ENCODE assay signal across 8 cellular contexts in genomic region chr1:247171875-247172563, GRCh38. TPM values are rescaled to one million over a fixed set of nuclear protein-coding genes. Genes with fewer than 3 reads are reported as not detected.
DNase-seq lines count a peak whose midpoint lies in the region; ATAC-seq, FAIRE-seq and TF ChIP-seq lines count a peak whose summit lies in the region.
"Not testable (repeated sequence)": the region's sequence is repeated elsewhere in the genome, so short reads cannot be mapped to it uniquely, and the experiment has no call there.

ZNF124 (minus strand) TSS chr1:247172020; CDS start chr1:247171877, 143 bp downstream.

- not testable (repeated sequence) for DNase-seq in HTR-8/SVneo (ENCODE audit: insufficient read length, low spot score); SK-MEL-5 (ENCODE audit: low read depth, low spot score); left ventricle myocardium superior; posterior vena cava (ENCODE audit: low spot score)

- H3K4me1 ChIP-seq in BLaER1 treated with 17β-estradiol and CSF1 and Interleukin-3, amounts not matched to agents 10 nM and 100 nM: peaks cover 25 to 61% (median 30%) of the 10 kb centered on the region in 10 experiments

- peaks cover 17 to 36% (median 33%) of the 10 kb centered on the region in 11 experiments for H3K36me3 ChIP-seq in BLaER1 treated with 17β-estradiol and CSF1 and Interleukin-3, amounts not matched to agents 10 nM and 100 nM

- ATAC-seq in GM19324 (IDR thresholded peaks at IDR 0.05; ENCODE audit: low FRiP score, unreplicated experiment): peak; percentile 99
- ATAC-seq in HG02798 (IDR thresholded peaks at IDR 0.05; ENCODE audit: poor library complexity, unreplicated experiment): peak; percentile 99
- peak; percentile 100 for ATAC-seq in left ventricle myocardium superior

- H3K4me3 ChIP-seq in BLaER1 treated with 17β-estradiol and CSF1 and Interleukin-3, amounts not matched to agents 10 nM and 100 nM: peak within 1 kb of the TSS in 3 of 10 experiments; percentile 15 to 36 (median 33); a peak in 5 of 20 replicates

- TF ChIP-seq CTCF in brain (conservative IDR thresholded peaks at IDR 0.05): not testable (repeated sequence)

- H3K27ac Mint-ChIP-seq in brain: not testable (repeated sequence)

- H4K20me1 ChIP-seq in BLaER1 treated with 17β-estradiol and CSF1 and Interleukin-3, amounts not matched to agents 10 nM and 100 nM: peaks cover 3 to 36% (median 23%) of the 10 kb centered on the region in 11 experiments; a peak in 19 of 22 replicates

- FAIRE-seq in HTR-8/SVneo (lab: Jason Lieb, UNC): peak; percentile 77

- H3K27ac ChIP-seq in BLaER1 treated with 17β-estradiol and CSF1 and Interleukin-3, amounts not matched to agents 10 nM and 100 nM: peak within 1 kb of the TSS in 10 of 11 experiments; percentile 8 to 89 (median 66); a peak in 18 of 22 replicates

- not testable (repeated sequence) for H3K27me3 Mint-ChIP-seq in brain

- peaks cover 23 to 51% (median 33%) of the 10 kb centered on the region in 11 experiments for H3K9me3 ChIP-seq in BLaER1 treated with 17β-estradiol and CSF1 and Interleukin-3, amounts not matched to agents 10 nM and 100 nM (replicated peaks in 1 of 11)

- not testable (repeated sequence) for H3K27me3 ChIP-seq in BLaER1 treated with 17β-estradiol and CSF1 and Interleukin-3, amounts not matched to agents 10 nM and 100 nM

- peaks cover 30% of the 10 kb centered on the region for H3K36me3 Mint-ChIP-seq in brain

- H3K9ac ChIP-seq in BLaER1 treated with 17β-estradiol and CSF1 and Interleukin-3, amounts not matched to agents 10 nM and 100 nM: peak within 1 kb of the TSS in 10 of 11 experiments; percentile 27 to 78 (median 41); a peak in 15 of 22 replicates

- H3K9me3 Mint-ChIP-seq in brain: peaks cover 9 to 22% (median 17%) of the 10 kb centered on the region in 5 experiments

- intact Hi-C loops in left ventricle myocardium superior (cut with micrococcal nuclease); posterior vena cava (cut with DNase I): not testable (repeated sequence)

- H3K4me1 Mint-ChIP-seq in brain: peaks cover 16% of the 10 kb centered on the region

- H3K4me3 Mint-ChIP-seq in brain: peak within 1 kb of the TSS in 3 of 5 experiments; percentile 30 to 62 (median 49)

- in situ Hi-C loops in SK-MEL-5 (cut with HindIII; ENCODE audit: low pct_unique_long_range_greater_than_20kb, low sequenced_read_pairs): not testable (repeated sequence)

- peak within 1 kb of the TSS; percentile 49 to 99 (median 74) for H3K4me2 ChIP-seq in BLaER1 treated with 17β-estradiol and CSF1 and Interleukin-3, amounts not matched to agents 10 nM and 100 nM

RNA-seq across cellular contexts. Expression of gene ZNF124, which starts in this region (rescaled TPM):
- 28.4 and 30.2 TPM in 2 replicates for total RNA-seq in SK-MEL-5 (2014; rRNA removed; shearing (Covaris generic))
- polyA plus RNA-seq in SK-MEL-5 (2015; cell fraction: cytosol; rRNA removed): 4.7 and 5.3 TPM in 2 replicates
- polyA plus RNA-seq in SK-MEL-5 (2015; cell fraction: nucleus; rRNA removed): 7.7 and 7.9 TPM in 2 replicates
- polyA plus RNA-seq in brain (ENCODE audit: insufficient read depth, low read depth, low replicate concordance): 5.1 TPM
- 7.3 TPM for total RNA-seq in left ventricle myocardium superior
- 10 to 100 TPM; 15.5 to 22.9 TPM for total RNA-seq in posterior vena cava
